ENCODE assay signal across 1 cellular context in the genomic region with DNA sequence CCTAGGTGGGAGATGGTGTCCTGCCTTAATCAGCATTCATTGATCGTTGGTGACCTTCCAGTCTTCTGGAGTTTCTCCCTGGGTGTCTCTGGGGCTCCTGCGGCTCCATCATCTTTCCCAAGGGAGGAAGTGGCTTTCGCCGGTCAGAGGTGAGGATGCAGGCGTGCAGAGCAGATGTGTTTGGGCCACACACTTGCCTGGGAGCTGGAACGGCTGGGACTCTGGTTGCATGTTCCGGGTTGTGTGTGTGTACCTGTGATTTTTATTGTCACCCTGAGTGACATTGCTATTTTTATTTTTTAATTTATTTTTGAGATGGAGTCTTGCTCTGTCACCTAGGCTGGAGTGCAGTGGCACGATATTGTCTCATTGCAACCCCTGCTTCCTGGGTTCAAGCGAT.
TF ChIP-seq lines count a peak whose summit lies in the region.

No MANE protein-coding gene starts in this region.

TF ChIP-seq in H1, 55 proteins besides CTCF, POLR2A, EP300 and RAD21:
- TF ChIP-seq TBP (IDR thresholded peaks at IDR 0.05; ENCODE audit: low read depth, low read length) (no peak), YY1 (IDR thresholded peaks at IDR 0.05; ENCODE audit: low read depth, low read length) (no peak), SIX5 (IDR thresholded peaks at IDR 0.05; ENCODE audit: low read depth, low read length) (no peak), JUN (IDR thresholded peaks at IDR 0.05; ENCODE audit: low read depth, low read length) (no peak), GTF2F1 (IDR thresholded peaks at IDR 0.05; ENCODE audit: borderline replicate concordance, low read depth, low read length) (no peak), NANOG (IDR thresholded peaks at IDR 0.05; ENCODE audit: insufficient read depth, low read depth, low read length, poor library complexity, severe bottlenecking) (no peak), TEAD4 (IDR thresholded peaks at IDR 0.05; ENCODE audit: low read depth, low read length) (no peak), FOSL1 (IDR thresholded peaks at IDR 0.05; ENCODE audit: insufficient read depth, low read depth, low read length) (no peak), BRCA1 (IDR thresholded peaks at IDR 0.05; ENCODE audit: low read depth, low read length) (no peak), TCF12 (IDR thresholded peaks at IDR 0.05; ENCODE audit: low read depth, low read length) (no peak), HDAC6 (IDR thresholded peaks at IDR 0.05; ENCODE audit: low read depth, low read length) (no peak), EZH2 (IDR thresholded peaks at IDR 0.05; ENCODE audit: low read depth, low read length, severe bottlenecking) (no peak), SP2 (IDR thresholded peaks at IDR 0.05; ENCODE audit: low read length) (no peak), RBBP5 (IDR thresholded peaks at IDR 0.05; ENCODE audit: borderline replicate concordance, low read depth, low read length) (no peak), RNF2 (IDR thresholded peaks at IDR 0.05; ENCODE audit: borderline replicate concordance, low read depth, low read length, missing control alignments, poor library complexity, severe bottlenecking) (no peak)
- TF ChIP-seq, protein P1, sequence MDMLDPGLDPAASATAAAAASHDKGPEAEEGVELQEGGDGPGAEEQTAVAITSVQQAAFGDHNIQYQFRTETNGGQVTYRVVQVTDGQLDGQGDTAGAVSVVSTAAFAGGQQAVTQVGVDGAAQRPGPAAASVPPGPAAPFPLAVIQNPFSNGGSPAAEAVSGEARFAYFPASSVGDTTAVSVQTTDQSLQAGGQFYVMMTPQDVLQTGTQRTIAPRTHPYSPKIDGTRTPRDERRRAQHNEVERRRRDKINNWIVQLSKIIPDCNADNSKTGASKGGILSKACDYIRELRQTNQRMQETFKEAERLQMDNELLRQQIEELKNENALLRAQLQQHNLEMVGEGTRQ (IDR thresholded peaks at IDR 0.05; ENCODE audit: low read length), result no peak
